Comparison of ENCODE assay signal across 15 cellular contexts in genomic region chr16:10368984-10369551, GRCh38. TPM values are rescaled to one million over a fixed set of nuclear protein-coding genes. Genes with fewer than 3 reads are reported as not detected.
DNase-seq lines count a peak whose midpoint lies in the region; ATAC-seq and TF ChIP-seq lines count a peak whose summit lies in the region.
"Had no signal": no experiment of that assay in that cellular context is flagged by ENCODE, and none has a peak within 500 bp of the region (broad histone marks: within the 10 kb centered on the region; RNA-seq: fewer than 3 reads in every experiment).

No MANE protein-coding gene starts in this region.

- DNase-seq in H4 (ENCODE audit: low spot score) = peak; percentile 14
- DNase-seq in epithelial cell of esophagus (ENCODE audit: low read depth) = peak; percentile 81
- peak; percentile 25 for DNase-seq in osteocyte (ENCODE audit: extremely low spot score, unreplicated experiment)
- DNase-seq in gastrocnemius medialis = no peak
- DNase-seq in RPMI8226 = no peak
- DNase-seq: activated CD8-positive, alpha-beta memory T cell treated with anti-CD3 and anti-CD28 coated beads for 24 hours; activated naive CD4-positive, alpha-beta T cell treated with anti-CD3 and anti-CD28 coated beads, Interleukin-2, amount 10 ng/mL, durations not matched to agents 7 days and 5 days; NCI-H2081 treated with DMSO at 0.1 percent for 48 hours had no signal

- H3K9me3 ChIP-seq in OCI-LY1 (ENCODE audit: low read length) = no peaks in the 10 kb centered on the region
- H3K9me3 ChIP-seq in gastrocnemius medialis = no peaks in the 10 kb centered on the region
- H3K9me3 ChIP-seq: Caco-2, thoracic aorta had no signal

- no peak overlapping the region for H3K9ac ChIP-seq in OCI-LY1 (ENCODE audit: low read length)

- no peaks in the 10 kb centered on the region for H3K27me3 Mint-ChIP-seq in osteocyte (ENCODE audit: unreplicated experiment)
- H3K27me3 Mint-ChIP-seq: activated naive CD4-positive, alpha-beta T cell treated with anti-CD3 and anti-CD28 coated beads, Interleukin-2, amount 10 ng/mL, durations not matched to agents 7 days and 5 days; IgD-negative memory B cell; natural killer cell treated with Interleukin-12 subunit alpha and Interleukin-12 subunit beta and Interleukin-15 and Interleukin-18, amount 100 ng/mL, for 72 hours had no signal

- H3F3A ChIP-seq in OCI-LY1 (ENCODE audit: insufficient read depth, low read length) = no peaks in the 10 kb centered on the region

- H4K20me1 ChIP-seq in OCI-LY1 (ENCODE audit: insufficient read depth, low read length) = no peaks in the 10 kb centered on the region

- H3K4me3 ChIP-seq in OCI-LY1 (ENCODE audit: low read depth, low read length, poor library complexity, severe bottlenecking) (no peak overlapping the region), epithelial cell of esophagus (ENCODE audit: low read length) (no peak overlapping the region), gastrocnemius medialis (no peak overlapping the region)
- H3K4me3 ChIP-seq: GM12878, thoracic aorta had no signal

- TF ChIP-seq CTCF in OCI-LY1 (IDR thresholded peaks at IDR 0.05; ENCODE audit: low read length) (peak; percentile 14; the same call in 1 of the 2 replicates), epithelial cell of esophagus (IDR thresholded peaks at IDR 0.05; ENCODE audit: insufficient read depth, low read depth, low read length, missing control alignments) (peak; percentile 47), osteocyte (IDR thresholded peaks at IDR 0.05) (no peak), gastrocnemius medialis (IDR thresholded peaks at IDR 0.05 in 4 of 5, conservative IDR thresholded peaks at IDR 0.05 in 1 of 5) (no peak)

- H3K27me3 ChIP-seq in OCI-LY1 (ENCODE audit: insufficient read depth, low read length) = no peaks in the 10 kb centered on the region
- no peaks in the 10 kb centered on the region for H3K27me3 ChIP-seq in gastrocnemius medialis

- no peak overlapping the region for H2AFZ ChIP-seq in OCI-LY1 (ENCODE audit: low read length)

- H3K4me1 ChIP-seq in OCI-LY1 (ENCODE audit: insufficient read depth, low read length, severe bottlenecking) (no peaks in the 10 kb centered on the region), gastrocnemius medialis (no peaks in the 10 kb centered on the region)

- H3K4me1 Mint-ChIP-seq in osteocyte (ENCODE audit: unreplicated experiment) = no peaks in the 10 kb centered on the region
- H3K4me1 Mint-ChIP-seq: activated naive CD4-positive, alpha-beta T cell treated with anti-CD3 and anti-CD28 coated beads, Interleukin-2, amount 10 ng/mL, durations not matched to agents 7 days and 5 days; IgD-negative memory B cell had no signal

- no peaks in the 10 kb centered on the region for H3K9me3 Mint-ChIP-seq in osteocyte (ENCODE audit: unreplicated experiment)
- H3K9me3 Mint-ChIP-seq: natural killer cell treated with Interleukin-12 subunit alpha and Interleukin-12 subunit beta and Interleukin-15 and Interleukin-18, amount 100 ng/mL, for 72 hours had no signal

- no peak overlapping the region for H3K27ac ChIP-seq in OCI-LY1 (ENCODE audit: low read depth, low read length, poor library complexity, severe bottlenecking)
- H3K27ac ChIP-seq in gastrocnemius medialis = no peak overlapping the region
- H3K27ac ChIP-seq: thoracic aorta had no signal

- no peak overlapping the region for H3K27ac Mint-ChIP-seq in osteocyte (ENCODE audit: unreplicated experiment)
- H3K27ac Mint-ChIP-seq: activated naive CD4-positive, alpha-beta T cell treated with anti-CD3 and anti-CD28 coated beads, Interleukin-2, amount 10 ng/mL, durations not matched to agents 7 days and 5 days; IgD-negative memory B cell; natural killer cell treated with Interleukin-12 subunit alpha and Interleukin-12 subunit beta and Interleukin-15 and Interleukin-18, amount 100 ng/mL, for 72 hours had no signal

- H3K36me3 ChIP-seq in OCI-LY1 (ENCODE audit: insufficient read depth, low read length) (no peaks in the 10 kb centered on the region), gastrocnemius medialis (no peaks in the 10 kb centered on the region)
- H3K36me3 ChIP-seq: thoracic aorta had no signal

- in situ Hi-C loops in gastrocnemius medialis (cut with MboI; ENCODE audit: low sequenced_read_pairs in 4 of 4) = no loop called here

- no peak overlapping the region for H3K4me2 ChIP-seq in OCI-LY1 (ENCODE audit: low read length)

- no peaks in the 10 kb centered on the region for H3K9me2 ChIP-seq in OCI-LY1 (ENCODE audit: low read depth, low read length)

- no peak overlapping the region for H3K4me3 Mint-ChIP-seq in osteocyte (ENCODE audit: unreplicated experiment)
- H3K4me3 Mint-ChIP-seq: activated naive CD4-positive, alpha-beta T cell treated with anti-CD3 and anti-CD28 coated beads, Interleukin-2, amount 10 ng/mL, durations not matched to agents 7 days and 5 days; IgD-negative memory B cell; natural killer cell treated with Interleukin-12 subunit alpha and Interleukin-12 subunit beta and Interleukin-15 and Interleukin-18, amount 100 ng/mL, for 72 hours had no signal

- intact Hi-C loops in gastrocnemius medialis (cut with DNase I; ENCODE audit: low total_unique reads) = no loop called here

- H3K79me2 ChIP-seq in OCI-LY1 (ENCODE audit: insufficient read depth, low read length) = no peaks in the 10 kb centered on the region

- TF ChIP-seq POLR2A in gastrocnemius medialis (IDR thresholded peaks at IDR 0.05) = no peak

- no peak for ATAC-seq in gastrocnemius medialis
- no peak for ATAC-seq in GM21529 (IDR thresholded peaks at IDR 0.05; ENCODE audit: unreplicated experiment)
- ATAC-seq: natural killer cell treated with Interleukin-12 subunit alpha and Interleukin-12 subunit beta and Interleukin-15 and Interleukin-18, amount 100 ng/mL, for 72 hours had no signal

- H3K36me3 Mint-ChIP-seq in osteocyte (ENCODE audit: unreplicated experiment) = no peaks in the 10 kb centered on the region
- H3K36me3 Mint-ChIP-seq: IgD-negative memory B cell; natural killer cell treated with Interleukin-12 subunit alpha and Interleukin-12 subunit beta and Interleukin-15 and Interleukin-18, amount 100 ng/mL, for 72 hours had no signal

RNA-seq across cellular contexts. Expression of gene ATF7IP2, which starts 16.8 kb away (rescaled TPM):
- total RNA-seq in H4 (2014; rRNA removed; shearing (Covaris generic)) = not detected in 2 replicates
- total RNA-seq in osteocyte (7.2 and 11.6 TPM in 2 replicates), gastrocnemius medialis (1 to 10 TPM in 3 of 4 donors, under 1 TPM in 1; 0.73 to 2.5 (median 1.3) TPM)

Comparison
In these comparisons a context has a peak if more than half of its experiments do, and no peak if none do; other contexts are left out.
1. DNase-seq: peak in H4 (single experiment), epithelial cell of esophagus (single experiment) and osteocyte (single experiment); none in gastrocnemius medialis (0 of 2) and RPMI8226 (single experiment).
2. CTCF ChIP-seq: peak in OCI-LY1 (single experiment) and epithelial cell of esophagus (single experiment); none in osteocyte (single experiment) and gastrocnemius medialis (0 of 5).